23 cellular contexts compared by ENCODE assay signal in the genomic region with DNA sequence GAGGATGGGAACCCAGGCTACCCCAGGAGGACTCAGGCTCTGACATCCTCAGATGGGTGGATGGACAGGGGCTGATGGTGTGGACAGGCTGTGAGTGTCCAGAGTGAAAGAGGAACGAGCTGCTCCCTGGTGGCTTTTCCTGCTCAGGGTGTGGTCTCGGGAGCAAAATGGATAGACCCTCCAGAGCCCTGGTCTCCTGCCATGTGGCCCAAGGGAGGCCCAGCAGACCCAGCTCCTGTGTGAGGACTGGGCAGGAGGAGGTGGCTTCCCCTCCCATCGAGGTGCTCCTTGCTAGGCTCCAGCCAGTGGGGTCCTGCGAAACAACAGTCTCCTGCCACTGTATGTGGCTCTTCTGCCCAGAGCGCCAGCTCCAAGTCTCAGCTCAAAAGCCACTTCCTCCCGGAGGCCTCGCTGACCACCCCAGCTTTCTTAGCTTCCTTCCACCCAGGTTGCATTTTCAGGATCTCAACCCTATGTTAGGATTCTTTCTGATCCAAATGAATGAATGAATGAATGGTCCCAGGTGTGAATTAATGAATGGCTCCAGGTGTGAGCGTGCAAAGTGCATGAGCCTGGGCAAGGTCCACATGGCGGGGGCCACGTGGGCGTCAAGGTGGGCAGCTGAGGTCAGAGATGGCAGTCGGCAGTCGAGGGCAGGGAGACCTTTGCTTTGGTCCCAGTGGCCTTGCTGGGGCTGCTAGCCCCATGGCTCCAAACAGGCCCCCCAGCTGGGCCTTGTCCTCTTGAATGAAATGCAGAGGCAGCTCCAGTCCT.
DNase-seq lines count a peak whose midpoint lies in the region; ATAC-seq and TF ChIP-seq lines count a peak whose summit lies in the region.
"Had no signal": no experiment of that assay in that cellular context is flagged by ENCODE, and none has a peak within 500 bp of the region (broad histone marks: within the 10 kb centered on the region; RNA-seq: fewer than 3 reads in every experiment).

No MANE protein-coding gene starts in this region.

- H3K4me3 ChIP-seq in ascending aorta (no peak overlapping the region), mesenchymal stem cell (ENCODE audit: insufficient read depth in 1 of 2, low read depth in 1 of 2, low read length in 2 of 2) (no peak overlapping the region), stomach (no peak overlapping the region), brain microvascular endothelial cell (ENCODE audit: low read depth, low read length) (no peak overlapping the region), colonic mucosa (no peak overlapping the region)
- H3K4me3 ChIP-seq: body of pancreas, pancreas, PC-9, upper lobe of left lung had no signal

- H4K8ac ChIP-seq in mesenchymal stem cell (ENCODE audit: low read length), result no peak overlapping the region

- TF ChIP-seq POLR2A in stomach (IDR thresholded peaks at IDR 0.05), result no peak

- no peak overlapping the region for H2BK5ac ChIP-seq in mesenchymal stem cell (ENCODE audit: low read depth, low read length, poor library complexity, severe bottlenecking)

- H3K23ac ChIP-seq in mesenchymal stem cell (ENCODE audit: low read length in 2 of 2), result peak overlapping the region in 1 of 2 experiments; percentile 28

- TF ChIP-seq EP300 in stomach (IDR thresholded peaks at IDR 0.05), result no peak

- no peak for DNase-seq in activated naive CD8-positive, alpha-beta T cell treated with anti-CD3 and anti-CD28 coated beads, Interleukin-2, amount 50 U/mL, for 24 hours
- no peak for DNase-seq in activated naive CD8-positive, alpha-beta T cell treated with anti-CD3 and anti-CD28 coated beads for 36 hours
- DNase-seq in ascending aorta (ENCODE audit: low spot score in 2 of 2) (no peak), mesenchymal stem cell (no peak), stomach (no peak), brain microvascular endothelial cell (no peak), colonic mucosa (no peak)
- DNase-seq in effector CD8-positive, alpha-beta T cell (lab: John Stamatoyannopoulos, UW), result no peak
- DNase-seq: activated CD4-positive, alpha-beta memory T cell treated with anti-CD3 and anti-CD28 coated beads, Interleukin-2, amount 10 ng/mL, durations not matched to agents 7 days and 5 days; AML-193; endodermal cell; mesendoderm; naive thymus-derived CD8-positive, alpha-beta T cell; NCI-H1417 treated with DMSO at 0.1 percent for 48 hours; pancreas; PC-9; stimulated activated CD8-positive, alpha-beta memory T cell treated with anti-CD3 and anti-CD28 coated beads, Interleukin-4, amount 100 ng/mL, for 48 hours had no signal

- peak overlapping the region in 1 of 2 experiments; percentile 76 for H3K14ac ChIP-seq in mesenchymal stem cell (ENCODE audit: low read length in 2 of 2)

- H2BK12ac ChIP-seq in mesenchymal stem cell (ENCODE audit: low read length in 2 of 2), result peak overlapping the region in 1 of 2 experiments; percentile 90

- intact Hi-C loops in ascending aorta (cut with DNase I) (loop anchor here (5.0 kb wide), 1 partner anchor 60 kb away; no protein-coding TSS in a partner anchor), stomach (cut with DNase I; ENCODE audit: low total_unique reads) (no loop called here), colonic mucosa (cut with DNase I) (no loop called here)

- no peak overlapping the region for H3K4me3 Mint-ChIP-seq in activated naive CD8-positive, alpha-beta T cell treated with anti-CD3 and anti-CD28 coated beads, Interleukin-2, amount 50 U/mL, for 24 hours
- H3K4me3 Mint-ChIP-seq in activated naive CD8-positive, alpha-beta T cell treated with anti-CD3 and anti-CD28 coated beads for 36 hours, result no peak overlapping the region
- H3K4me3 Mint-ChIP-seq: activated CD4-positive, alpha-beta memory T cell treated with anti-CD3 and anti-CD28 coated beads, Interleukin-2, amount 10 ng/mL, durations not matched to agents 7 days and 5 days; endodermal cell had no signal

- H3K27ac ChIP-seq in ascending aorta (peak overlapping the region; percentile 12 to 62), mesenchymal stem cell (ENCODE audit: low read length, poor library complexity, severe bottlenecking) (no peak overlapping the region), stomach (peak overlapping the region in 4 of 5 donors; percentile 4 to 43 (median 23)), brain microvascular endothelial cell (no peak overlapping the region), colonic mucosa (no peak overlapping the region)
- H3K27ac ChIP-seq: 22Rv1, body of pancreas, pancreas, PC-9, upper lobe of left lung had no signal

- 91% methylated on average over 13 of the region's 13 CpGs for WGBS in mesenchymal stem cell
- 75 to 84% (median 81%) methylated on average over 13 of the region's 13 CpGs for WGBS in stomach, 5 donors

- H3K9me3 ChIP-seq in ascending aorta (no peaks in the 10 kb centered on the region), mesenchymal stem cell (ENCODE audit: control insufficient read depth, low read length) (no peaks in the 10 kb centered on the region), stomach (no peaks in the 10 kb centered on the region), colonic mucosa (no peaks in the 10 kb centered on the region)
- H3K9me3 ChIP-seq: body of pancreas, pancreas, upper lobe of left lung had no signal

- H3K4ac ChIP-seq in mesenchymal stem cell (ENCODE audit: low read depth in 1 of 2, low read length in 2 of 2), result peak overlapping the region in 1 of 2 experiments; percentile 62

- H3K27ac Mint-ChIP-seq in activated naive CD8-positive, alpha-beta T cell treated with anti-CD3 and anti-CD28 coated beads, Interleukin-2, amount 50 U/mL, for 24 hours, result no peak overlapping the region
- H3K27ac Mint-ChIP-seq in activated naive CD8-positive, alpha-beta T cell treated with anti-CD3 and anti-CD28 coated beads for 36 hours, result no peak overlapping the region
- H3K27ac Mint-ChIP-seq: activated CD4-positive, alpha-beta memory T cell treated with anti-CD3 and anti-CD28 coated beads, Interleukin-2, amount 10 ng/mL, durations not matched to agents 7 days and 5 days; activated T-helper 2 cell treated with anti-CD3 and anti-CD28 coated beads, Interferon-gamma antibody, Interleukin-2, Interleukin-4, amounts not matched to agents 10 μg/mL and 5 μg/mL and 100 μg/mL, durations not matched to agents 14 hours and 24 hours and 36 hours; endodermal cell had no signal

- H3K27me3 ChIP-seq in ascending aorta (no peaks in the 10 kb centered on the region), mesenchymal stem cell (ENCODE audit: control insufficient read depth in 1 of 2, insufficient read depth in 1 of 2, low read length in 2 of 2) (no peaks in the 10 kb centered on the region), stomach (peaks cover 0 to 28% (median 17%) of the 10 kb centered on the region in 3 donors), brain microvascular endothelial cell (replicated peaks) (no peaks in the 10 kb centered on the region), colonic mucosa (peaks cover 15% of the 10 kb centered on the region)
- H3K27me3 ChIP-seq: body of pancreas, pancreas had no signal

- no peak overlapping the region for H3K4me2 ChIP-seq in mesenchymal stem cell (ENCODE audit: low read length, poor library complexity, severe bottlenecking)
- H3K4me2 ChIP-seq: PC-9 had no signal

- peaks cover 32% of the 10 kb centered on the region for H3K79me1 ChIP-seq in mesenchymal stem cell (replicated peaks; ENCODE audit: low read length, poor library complexity, severe bottlenecking)

- TF ChIP-seq CTCF in ascending aorta (IDR thresholded peaks at IDR 0.05), result no peak
- TF ChIP-seq CTCF in stomach (IDR thresholded peaks at IDR 0.05), result no peak
- no peak for TF ChIP-seq CTCF in brain microvascular endothelial cell (IDR thresholded peaks at IDR 0.05; ENCODE audit: low read depth, low read length, missing control alignments)
- no peak for TF ChIP-seq CTCF in colonic mucosa (IDR thresholded peaks at IDR 0.05)

- no peaks in the 10 kb centered on the region for H3K36me3 Mint-ChIP-seq in activated naive CD8-positive, alpha-beta T cell treated with anti-CD3 and anti-CD28 coated beads, Interleukin-2, amount 50 U/mL, for 24 hours (ENCODE audit: low read depth)
- H3K36me3 Mint-ChIP-seq in activated naive CD8-positive, alpha-beta T cell treated with anti-CD3 and anti-CD28 coated beads for 36 hours, result no peaks in the 10 kb centered on the region
- H3K36me3 Mint-ChIP-seq: naive thymus-derived CD8-positive, alpha-beta T cell had no signal

- no peak overlapping the region for H2BK15ac ChIP-seq in mesenchymal stem cell (ENCODE audit: low read depth, poor library complexity, severe bottlenecking)

- peak overlapping the region; percentile 46 for H2AK5ac ChIP-seq in mesenchymal stem cell (ENCODE audit: low read length, severe bottlenecking)

- peaks cover 26% of the 10 kb centered on the region for H3K27me3 Mint-ChIP-seq in activated naive CD8-positive, alpha-beta T cell treated with anti-CD3 and anti-CD28 coated beads, Interleukin-2, amount 50 U/mL, for 24 hours
- H3K27me3 Mint-ChIP-seq in activated naive CD8-positive, alpha-beta T cell treated with anti-CD3 and anti-CD28 coated beads for 36 hours, result peaks cover 26% of the 10 kb centered on the region

- no peak overlapping the region for H2AFZ ChIP-seq in mesenchymal stem cell (ENCODE audit: low read depth, low read length)
- H2AFZ ChIP-seq: PC-9 had no signal

- no peaks in the 10 kb centered on the region for H3K9me3 Mint-ChIP-seq in activated naive CD8-positive, alpha-beta T cell treated with anti-CD3 and anti-CD28 coated beads, Interleukin-2, amount 50 U/mL, for 24 hours
- no peaks in the 10 kb centered on the region for H3K9me3 Mint-ChIP-seq in activated naive CD8-positive, alpha-beta T cell treated with anti-CD3 and anti-CD28 coated beads for 36 hours
- H3K9me3 Mint-ChIP-seq: activated CD4-positive, alpha-beta memory T cell treated with anti-CD3 and anti-CD28 coated beads, Interleukin-2, amount 10 ng/mL, durations not matched to agents 7 days and 5 days; activated T-helper 2 cell treated with anti-CD3 and anti-CD28 coated beads, Interferon-gamma antibody, Interleukin-2, Interleukin-4, amounts not matched to agents 10 μg/mL and 5 μg/mL and 100 μg/mL, durations not matched to agents 14 hours and 24 hours and 36 hours; endodermal cell; naive thymus-derived CD8-positive, alpha-beta T cell had no signal

- H3K4me1 ChIP-seq in ascending aorta (peaks cover 12 to 41% of the 10 kb centered on the region in 2 donors), mesenchymal stem cell (ENCODE audit: control insufficient read depth, insufficient read depth, low read depth, low read length) (peaks cover 56% of the 10 kb centered on the region), stomach (peaks cover 25 to 78% (median 47%) of the 10 kb centered on the region in 4 donors), colonic mucosa (no peaks in the 10 kb centered on the region)

- H4K91ac ChIP-seq in mesenchymal stem cell (ENCODE audit: low read length), result peak overlapping the region; percentile 35

- H3K9ac ChIP-seq in mesenchymal stem cell (ENCODE audit: low read length) (peak overlapping the region; percentile 14), colonic mucosa (ENCODE audit: low read depth in 2 of 2, low read length in 2 of 2) (no peak overlapping the region)

- H3K4me1 Mint-ChIP-seq in activated naive CD8-positive, alpha-beta T cell treated with anti-CD3 and anti-CD28 coated beads, Interleukin-2, amount 50 U/mL, for 24 hours, result no peaks in the 10 kb centered on the region
- H3K4me1 Mint-ChIP-seq in activated naive CD8-positive, alpha-beta T cell treated with anti-CD3 and anti-CD28 coated beads for 36 hours, result no peaks in the 10 kb centered on the region
- H3K4me1 Mint-ChIP-seq: activated CD4-positive, alpha-beta memory T cell treated with anti-CD3 and anti-CD28 coated beads, Interleukin-2, amount 10 ng/mL, durations not matched to agents 7 days and 5 days had no signal

- no peaks in the 10 kb centered on the region for H3K36me3 ChIP-seq in ascending aorta
- H3K36me3 ChIP-seq in mesenchymal stem cell (ENCODE audit: control insufficient read depth in 1 of 2, insufficient read depth in 2 of 2, low read depth in 1 of 2, low read length in 2 of 2), result peaks cover 0 to 14% of the 10 kb centered on the region in 2 experiments
- H3K36me3 ChIP-seq in stomach, result no peaks in the 10 kb centered on the region
- H3K36me3 ChIP-seq in brain microvascular endothelial cell (replicated peaks), result no peaks in the 10 kb centered on the region
- no peaks in the 10 kb centered on the region for H3K36me3 ChIP-seq in colonic mucosa
- H3K36me3 ChIP-seq: pancreas, upper lobe of left lung had no signal

- ATAC-seq in activated naive CD8-positive, alpha-beta T cell treated with anti-CD3 and anti-CD28 coated beads, Interleukin-2, amount 50 U/mL, for 24 hours, result peak; percentile 21
- ATAC-seq: activated CD4-positive, CD25-positive, alpha-beta regulatory T cell treated with anti-CD3 and anti-CD28 coated beads, Interleukin-2, amount 50 U/mL, for 24 hours; body of pancreas; HCT116; naive thymus-derived CD8-positive, alpha-beta T cell; pancreas had no signal

- in situ Hi-C loops in brain microvascular endothelial cell (cut with HindIII; ENCODE audit: low pct_ligation_motif_present, low sequenced_read_pairs), result no loop called here

- H2BK120ac ChIP-seq in mesenchymal stem cell (ENCODE audit: low read depth, low read length), result no peak overlapping the region

- peak overlapping the region in 1 of 2 experiments; percentile 56 for H3K18ac ChIP-seq in mesenchymal stem cell (ENCODE audit: low read depth in 1 of 2, low read length in 2 of 2)

Comparison
In these comparisons a context has a peak if more than half of its experiments do, and no peak if none do; other contexts are left out.
1. H3K27ac ChIP-seq: peak in ascending aorta (2 of 2) and stomach (4 of 5); none in mesenchymal stem cell (single experiment), brain microvascular endothelial cell (single experiment) and colonic mucosa (single experiment).